Comparison of ENCODE assay signal across 1 cellular context in the genomic region with DNA sequence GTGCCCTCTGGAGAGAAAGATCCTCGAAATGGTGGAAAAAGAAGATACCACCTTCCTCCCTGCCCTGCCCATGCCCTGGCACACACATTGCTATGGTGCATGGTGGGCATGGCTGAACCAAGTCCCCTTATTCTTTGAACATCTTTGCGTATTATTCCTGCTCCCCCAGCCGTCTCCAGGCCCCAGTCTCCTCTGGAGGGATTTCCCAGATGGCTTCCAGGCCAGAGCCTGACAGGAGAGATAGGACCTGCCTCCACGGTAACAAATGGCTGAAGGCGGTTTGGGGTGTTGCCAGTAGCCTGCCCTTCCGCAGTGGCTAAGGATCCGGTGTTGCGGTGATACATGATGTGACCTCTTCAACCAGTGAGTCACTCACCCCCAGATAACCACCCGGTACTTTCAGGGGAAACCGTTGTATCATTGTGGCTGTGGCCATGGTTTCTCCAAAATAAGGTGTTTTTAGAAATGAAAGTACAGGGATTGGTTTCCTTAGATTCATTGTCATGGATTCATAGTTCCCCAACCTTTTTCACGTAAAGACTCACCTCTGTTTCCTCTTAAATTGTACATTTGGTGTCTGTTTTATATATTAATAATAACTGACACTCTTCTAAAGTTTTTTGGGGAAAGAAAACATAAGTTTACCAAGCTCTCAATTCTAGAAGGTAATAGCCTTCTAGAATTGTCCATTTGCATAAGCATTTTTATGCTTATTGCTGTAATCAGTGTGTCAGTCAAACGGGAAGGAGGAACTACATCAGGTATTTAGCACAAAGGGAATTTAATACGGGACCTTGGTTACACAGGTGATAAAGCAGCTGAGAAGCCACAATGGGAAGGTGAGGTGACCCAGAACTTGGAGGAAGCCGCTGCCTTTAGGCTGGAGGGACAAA.
A peak's percentile ranks its signal among the peaks of the same experiment; 100 is the strongest.
TF ChIP-seq lines count a peak whose summit lies in the region.

No MANE protein-coding gene starts in this region.

TF ChIP-seq in GM12878, 131 proteins besides CTCF, POLR2A, EP300 and RAD21 (continued from another document):
- TF ChIP-seq, protein P1, sequence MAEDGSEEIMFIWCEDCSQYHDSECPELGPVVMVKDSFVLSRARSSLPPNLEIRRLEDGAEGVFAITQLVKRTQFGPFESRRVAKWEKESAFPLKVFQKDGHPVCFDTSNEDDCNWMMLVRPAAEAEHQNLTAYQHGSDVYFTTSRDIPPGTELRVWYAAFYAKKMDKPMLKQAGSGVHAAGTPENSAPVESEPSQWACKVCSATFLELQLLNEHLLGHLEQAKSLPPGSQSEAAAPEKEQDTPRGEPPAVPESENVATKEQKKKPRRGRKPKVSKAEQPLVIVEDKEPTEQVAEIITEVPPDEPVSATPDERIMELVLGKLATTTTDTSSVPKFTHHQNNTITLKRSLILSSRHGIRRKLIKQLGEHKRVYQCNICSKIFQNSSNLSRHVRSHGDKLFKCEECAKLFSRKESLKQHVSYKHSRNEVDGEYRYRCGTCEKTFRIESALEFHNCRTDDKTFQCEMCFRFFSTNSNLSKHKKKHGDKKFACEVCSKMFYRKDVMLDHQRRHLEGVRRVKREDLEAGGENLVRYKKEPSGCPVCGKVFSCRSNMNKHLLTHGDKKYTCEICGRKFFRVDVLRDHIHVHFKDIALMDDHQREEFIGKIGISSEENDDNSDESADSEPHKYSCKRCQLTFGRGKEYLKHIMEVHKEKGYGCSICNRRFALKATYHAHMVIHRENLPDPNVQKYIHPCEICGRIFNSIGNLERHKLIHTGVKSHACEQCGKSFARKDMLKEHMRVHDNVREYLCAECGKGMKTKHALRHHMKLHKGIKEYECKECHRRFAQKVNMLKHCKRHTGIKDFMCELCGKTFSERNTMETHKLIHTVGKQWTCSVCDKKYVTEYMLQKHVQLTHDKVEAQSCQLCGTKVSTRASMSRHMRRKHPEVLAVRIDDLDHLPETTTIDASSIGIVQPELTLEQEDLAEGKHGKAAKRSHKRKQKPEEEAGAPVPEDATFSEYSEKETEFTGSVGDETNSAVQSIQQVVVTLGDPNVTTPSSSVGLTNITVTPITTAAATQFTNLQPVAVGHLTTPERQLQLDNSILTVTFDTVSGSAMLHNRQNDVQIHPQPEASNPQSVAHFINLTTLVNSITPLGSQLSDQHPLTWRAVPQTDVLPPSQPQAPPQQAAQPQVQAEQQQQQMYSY (CRISPR knock-in tag; IDR thresholded peaks at IDR 0.05), result no peak
- TF ChIP-seq ZBTB33 (IDR thresholded peaks at IDR 0.05) (no peak), CBFB (IDR thresholded peaks at IDR 0.05; ENCODE audit: low read depth) (peak; percentile 95), SP1 (IDR thresholded peaks at IDR 0.05; ENCODE audit: low read depth, low read length) (peak; percentile 77), ZSCAN29 (IDR thresholded peaks at IDR 0.05) (peak; percentile 74; the same call in 1 of the 2 replicates), FOXK2 (IDR thresholded peaks at IDR 0.05) (no peak), EGR1 (IDR thresholded peaks at IDR 0.05; ENCODE audit: borderline replicate concordance in 1 of 2, low read depth in 2 of 2, low read length in 2 of 2) (peak in 1 of 2 experiments; percentile 31; a peak in 1 of 3 replicates), IRF5 (IDR thresholded peaks at IDR 0.05; ENCODE audit: borderline replicate concordance) (no peak), BCL11A (IDR thresholded peaks at IDR 0.05; ENCODE audit: low read depth, low read length) (peak; percentile 97), TCF3 (IDR thresholded peaks at IDR 0.05; ENCODE audit: borderline replicate concordance, insufficient read depth, low read depth, low read length) (peak; percentile 95), ATF7 (IDR thresholded peaks at IDR 0.05; ENCODE audit: low read depth) (peak; percentile 85), KAT2A (conservative IDR thresholded peaks at IDR 0.05; ENCODE audit: control insufficient read depth, low read depth, low read length) (no peak), NFYA (IDR thresholded peaks at IDR 0.05; ENCODE audit: borderline replicate concordance, low read depth, low read length) (no peak), RELA (IDR thresholded peaks at IDR 0.05; ENCODE audit: borderline replicate concordance, partially characterized antibody) (no peak), KLF5 (IDR thresholded peaks at IDR 0.05; ENCODE audit: partially characterized antibody) (no peak), BMI1 (IDR thresholded peaks at IDR 0.05; ENCODE audit: borderline replicate concordance) (peak; percentile 69), SPI1 (IDR thresholded peaks at IDR 0.05; ENCODE audit: borderline replicate concordance, insufficient read depth, low read depth, low read length) (0 out of 2 replicates have a peak, but pooled peaks have one; percentile 16), RFX5 (IDR thresholded peaks at IDR 0.05; ENCODE audit: low read depth, low read length) (no peak), ZNF274 (IDR thresholded peaks at IDR 0.05; ENCODE audit: insufficient read depth, insufficient read length) (no peak), POU2F2 (IDR thresholded peaks at IDR 0.05; ENCODE audit: borderline replicate concordance, low read depth, low read length) (peak; percentile 86), MEF2A (IDR thresholded peaks at IDR 0.05; ENCODE audit: insufficient read depth, low read depth, low read length) (peak; percentile 95), CEBPZ (IDR thresholded peaks at IDR 0.05; ENCODE audit: low read depth, low read length) (no peak), HCFC1 (IDR thresholded peaks at IDR 0.05; ENCODE audit: low read length) (no peak), STAT3 (IDR thresholded peaks at IDR 0.05; ENCODE audit: low read depth, low read length) (0 out of 2 replicates have a peak, but pooled peaks have one; percentile 14), CBX5 (IDR thresholded peaks at IDR 0.05; ENCODE audit: low read depth) (no peak), FOS (IDR thresholded peaks at IDR 0.05; ENCODE audit: borderline replicate concordance, extremely low read depth, insufficient read length) (no peak), POLR2AphosphoS5 (IDR thresholded peaks at IDR 0.05; ENCODE audit: low read length) (no peak)
